Comparison of ENCODE assay signal across 22 cellular contexts in the genomic region with DNA sequence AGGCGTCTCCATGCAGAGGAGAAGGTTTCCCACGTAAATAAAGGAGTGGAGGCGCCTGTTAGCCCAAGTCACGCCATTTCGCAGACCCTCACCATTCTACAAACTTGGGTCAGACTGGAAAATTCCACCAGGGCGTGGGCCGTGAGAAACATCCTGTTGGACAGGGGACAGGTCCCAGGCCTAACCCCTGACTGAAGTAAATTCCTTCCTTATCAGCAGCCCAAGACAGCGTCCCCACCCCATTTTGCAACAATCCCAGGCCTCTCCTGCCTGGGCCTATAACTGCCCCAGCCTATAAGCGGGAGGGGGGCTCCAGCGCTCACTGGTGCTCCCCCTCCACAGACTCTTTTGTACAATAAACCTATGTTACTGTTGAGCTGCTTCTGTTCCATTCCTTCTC. TPM values are rescaled to one million over a fixed set of nuclear protein-coding genes. Genes with fewer than 3 reads are reported as not detected.
"Had no signal": no experiment of that assay in that cellular context is flagged by ENCODE, and none has a peak within 500 bp of the region (broad histone marks: within the 10 kb centered on the region; RNA-seq: fewer than 3 reads in every experiment).

No MANE protein-coding gene starts in this region.

- H3K36me3 ChIP-seq: esophagus muscularis mucosa, gastrocnemius medialis, heart right ventricle, right lobe of liver, spleen, tibial nerve had no signal

- H3K27ac ChIP-seq: epithelial cell of prostate, esophagus muscularis mucosa, gastrocnemius medialis, heart right ventricle, right lobe of liver, spleen, testis, tibial nerve had no signal

- H3K27me3 ChIP-seq: esophagus muscularis mucosa, gastrocnemius medialis, heart right ventricle, right lobe of liver, spleen, testis, tibial nerve had no signal

- ATAC-seq: gastrocnemius medialis; left ventricle myocardium superior; naive thymus-derived CD4-positive, alpha-beta T cell; right lobe of liver; stimulated activated naive B cell treated with anti-CD40 and anti-IgM and Interleukin-4, amounts not matched to agents 10 μg/mL and 1 μg/mL and 100 μg/mL, for 72 hours; stimulated activated naive CD8-positive, alpha-beta T cell treated with anti-CD3 and anti-CD28 coated beads, Interleukin-15, amount 100 ng/mL, for 72 hours had no signal

- H3K4me1 ChIP-seq: esophagus muscularis mucosa, gastrocnemius medialis, heart right ventricle, right lobe of liver, spleen, testis, tibial nerve had no signal

- H3K9me3 ChIP-seq: esophagus muscularis mucosa, gastrocnemius medialis, right lobe of liver, testis, tibial nerve had no signal

- H3K4me3 ChIP-seq: esophagus muscularis mucosa, gastrocnemius medialis, heart right ventricle, lung, right lobe of liver, spleen, testis, tibial nerve had no signal

- DNase-seq: effector memory CD4-positive, alpha-beta T cell; gastrocnemius medialis; heart right ventricle; left ventricle myocardium superior; mesenchymal stem cell; naive thymus-derived CD4-positive, alpha-beta T cell; nephron progenitor cell; right lobe of liver; spleen; stimulated activated CD4-positive, alpha-beta T cell treated with anti-CD3 and anti-CD28 coated beads, Interleukin-15, amount 100 ng/mL, for 24 hours; stimulated activated CD4-positive, alpha-beta T cell treated with anti-CD3 and anti-CD28 coated beads, Interleukin-1b, Interleukin-23, amount 100 ng/mL, for 48 hours; stimulated activated CD4-positive, alpha-beta T cell treated with anti-CD3 and anti-CD28 coated beads, Interleukin-4, amount 100 ng/mL, for 4 hours; stimulated activated naive B cell treated with anti-CD40 and anti-IgM and Interleukin-4, amounts not matched to agents 10 μg/mL and 1 μg/mL and 100 μg/mL, for 72 hours; stimulated activated naive CD8-positive, alpha-beta T cell treated with anti-CD3 and anti-CD28 coated beads, Interleukin-15, amount 100 ng/mL, for 72 hours; testis had no signal

RNA-seq across cellular contexts. Expression of a gene that starts 57.3 kb away (rescaled TPM):
- total RNA-seq: gastrocnemius medialis; left ventricle myocardium superior; naive thymus-derived CD4-positive, alpha-beta T cell; osteocyte; subcutaneous adipose tissue had no signal
- polyA plus RNA-seq: keratinocyte; lung; naive thymus-derived CD4-positive, alpha-beta T cell had no signal
